Comparison of ENCODE assay signal across 8 cellular contexts in genomic region chr5:112921833-112922817, GRCh38. TPM values are rescaled to one million over a fixed set of nuclear protein-coding genes. Genes with fewer than 3 reads are reported as not detected.
DNase-seq lines count a peak whose midpoint lies in the region; ATAC-seq, FAIRE-seq and TF ChIP-seq lines count a peak whose summit lies in the region.

Gene REEP5, minus strand, starts transcription at chr5:112922227. Its CDS starts 37 bp downstream, at chr5:112922190.

- DNase-seq in A549 (ENCODE audit: low read depth in 1 of 2, low spot score in 1 of 2) (peak; percentile 74 to 81), NCI-H2171 (lab: John Stamatoyannopoulos, UW) (peak; percentile 69), WERI-Rb-1 (peak; percentile 81), breast epithelium (ENCODE audit: low spot score in 2 of 2) (peak; percentile 78 to 88), iPS-NIHi7 (ENCODE audit: extremely low spot score) (peak; percentile 96), spleen (peak; percentile 98)

- ATAC-seq in A549 (peak; percentile 89 to 91), HG03066 (IDR thresholded peaks at IDR 0.05; ENCODE audit: low read depth, unreplicated experiment) (peak; percentile 52)

- POLR2A ChIA-PET in A549 (lab: Yijun Ruan, JAX): interaction anchor here (0.5 to 2.7 kb wide), 5 partner anchors 36 to 61 kb away, joined by 3 to 18 read pairs (median 3); partner anchors contain the start of genes DCP2 and SRP19

- peak within 1 kb of the TSS; percentile 93 to 97 for H3K27ac ChIP-seq in A549
- H3K27ac ChIP-seq in WERI-Rb-1: peak within 1 kb of the TSS; percentile 90
- H3K27ac ChIP-seq in breast epithelium: peak within 1 kb of the TSS; percentile 98
- peak within 1 kb of the TSS; percentile 93 to 99 (median 97) for H3K27ac ChIP-seq in spleen

- peak; percentile 55 to 81; a peak in 4 of 5 replicates for TF ChIP-seq RAD21 in A549 (conservative IDR thresholded peaks at IDR 0.05 in 1 of 2, IDR thresholded peaks at IDR 0.05 in 1 of 2)

- H3K9me3 ChIP-seq in A549 (no peaks in the 10 kb centered on the region), WERI-Rb-1 (ENCODE audit: severe bottlenecking) (no peaks in the 10 kb centered on the region), breast epithelium (no peaks in the 10 kb centered on the region), spleen (no peaks in the 10 kb centered on the region)

- CTCF ChIA-PET in A549 (lab: Yijun Ruan, JAX): interaction anchor here (0.8 to 3.9 kb wide), 33 partner anchors 8 to 572 kb away, joined by 3 to 25 read pairs (median 4); partner anchors contain the start of gene SRP19

- intact Hi-C loops in breast epithelium (cut with DNase I; ENCODE audit: low total_unique reads): no loop called here
- intact Hi-C loops in spleen (cut with DNase I; ENCODE audit: low total_unique reads): loop anchor here (10.0 kb wide), 1 partner anchor 53 kb away; the partner anchor contains the start of gene DCP2

- WGBS in A549 (ENCODE audit: missing lambda C conversion rate): 4% methylated on average over 21 of the region's 80 CpGs
- WGBS in spleen, 5 donors: 1 to 2% (median 2%) methylated on average over 50 to 80 of the region's 80 CpGs

- no peaks in the 10 kb centered on the region for H3K27me3 ChIP-seq in WERI-Rb-1 (ENCODE audit: insufficient read depth, low read depth, severe bottlenecking)
- H3K27me3 ChIP-seq in breast epithelium: no peaks in the 10 kb centered on the region
- no peaks in the 10 kb centered on the region for H3K27me3 ChIP-seq in spleen (replicated peaks in 1 of 7)

- peak within 1 kb of the TSS; percentile 95 for H3K4me3 ChIP-seq in A549
- peak within 1 kb of the TSS; percentile 79 for H3K4me3 ChIP-seq in WERI-Rb-1 (ENCODE audit: low read depth, low read length)
- H3K4me3 ChIP-seq in breast epithelium: peak within 1 kb of the TSS; percentile 92 to 99 (median 95)
- H3K4me3 ChIP-seq in spleen: peak within 1 kb of the TSS; percentile 69 to 99 (median 95)

- H3K4me1 ChIP-seq in A549 (peaks cover 16% of the 10 kb centered on the region), breast epithelium (peaks cover 0 to 13% of the 10 kb centered on the region in 2 donors), spleen (peaks cover 23 to 91% (median 70%) of the 10 kb centered on the region in 6 donors)

- no peak for TF ChIP-seq EP300 in A549 (IDR thresholded peaks at IDR 0.05)

- peak; percentile 91 for TF ChIP-seq POLR2A in A549 (IDR thresholded peaks at IDR 0.05; ENCODE audit: low read length)
- TF ChIP-seq POLR2A in GM18526 (IDR thresholded peaks at IDR 0.05; ENCODE audit: extremely low read depth, insufficient read length): peak; percentile 91
- peak; percentile 85 for TF ChIP-seq POLR2A in breast epithelium (IDR thresholded peaks at IDR 0.05)
- peak in 2 of 3 donors; percentile 82 to 85 for TF ChIP-seq POLR2A in spleen (IDR thresholded peaks at IDR 0.05)

- peak within 1 kb of the TSS; percentile 89 for H3K4me2 ChIP-seq in A549

- H3K36me3 ChIP-seq in WERI-Rb-1 (peaks cover 38% of the 10 kb centered on the region), breast epithelium (no peaks in the 10 kb centered on the region), spleen (peaks cover 0 to 31% (median 11%) of the 10 kb centered on the region in 6 donors)

- FAIRE-seq in A549 (lab: Jason Lieb, UNC): no peak

- TF ChIP-seq CTCF in A549 (IDR thresholded peaks at IDR 0.05) (peak; percentile 90), WERI-Rb-1 (IDR thresholded peaks at IDR 0.05; ENCODE audit: low read depth, low read length) (peak; percentile 78), breast epithelium (IDR thresholded peaks at IDR 0.05) (peak in 2 of 3 donors; percentile 41 to 77), spleen (IDR thresholded peaks at IDR 0.05 in 8 of 11, conservative IDR thresholded peaks at IDR 0.05 in 3 of 11) (peak; percentile 55 to 96 (median 88))

TF ChIP-seq in A549, 52 proteins besides CTCF, POLR2A, EP300 and RAD21 (continues in another document):
- TF ChIP-seq E2F6 (IDR thresholded peaks at IDR 0.05; ENCODE audit: borderline replicate concordance, low read depth): no peak
- TF ChIP-seq ZFP36 (IDR thresholded peaks at IDR 0.05; ENCODE audit: borderline replicate concordance, partially characterized antibody): no peak
- TF ChIP-seq ESRRA (IDR thresholded peaks at IDR 0.05; ENCODE audit: borderline replicate concordance, low read length): no peak
- TF ChIP-seq TP53 (CRISPR knock-in tag; IDR thresholded peaks at IDR 0.05): no peak
- no peak for TF ChIP-seq RFX5 (IDR thresholded peaks at IDR 0.05)
- TF ChIP-seq PHF8 (IDR thresholded peaks at IDR 0.05; ENCODE audit: borderline replicate concordance, low read depth): peak; percentile 69; the same call in 1 of the 2 replicates
- 0 out of 2 replicates have a peak, but pooled peaks have one; percentile 50 for TF ChIP-seq HOXB5 (CRISPR knock-in tag; IDR thresholded peaks at IDR 0.05)
- TF ChIP-seq SMC3 (IDR thresholded peaks at IDR 0.05): peak; percentile 86
- no peak for TF ChIP-seq HDAC2 (IDR thresholded peaks at IDR 0.05)
- peak; percentile 59 to 60; a peak in 3 of 5 replicates for TF ChIP-seq JUN (IDR thresholded peaks at IDR 0.05)
- TF ChIP-seq FOSL2 (IDR thresholded peaks at IDR 0.05): no peak
- peak; percentile 32; the same call in 1 of the 2 replicates for TF ChIP-seq FOSL2 (CRISPR knock-in tag; IDR thresholded peaks at IDR 0.05)
- TF ChIP-seq, protein P1, sequence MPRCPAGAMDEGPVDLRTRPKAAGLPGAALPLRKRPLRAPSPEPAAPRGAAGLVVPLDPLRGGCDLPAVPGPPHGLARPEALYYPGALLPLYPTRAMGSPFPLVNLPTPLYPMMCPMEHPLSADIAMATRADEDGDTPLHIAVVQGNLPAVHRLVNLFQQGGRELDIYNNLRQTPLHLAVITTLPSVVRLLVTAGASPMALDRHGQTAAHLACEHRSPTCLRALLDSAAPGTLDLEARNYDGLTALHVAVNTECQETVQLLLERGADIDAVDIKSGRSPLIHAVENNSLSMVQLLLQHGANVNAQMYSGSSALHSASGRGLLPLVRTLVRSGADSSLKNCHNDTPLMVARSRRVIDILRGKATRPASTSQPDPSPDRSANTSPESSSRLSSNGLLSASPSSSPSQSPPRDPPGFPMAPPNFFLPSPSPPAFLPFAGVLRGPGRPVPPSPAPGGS (IDR thresholded peaks at IDR 0.05): peak; percentile 39; the same call in 1 of the 3 replicates
- TF ChIP-seq TFCP2L1 (CRISPR knock-in tag; IDR thresholded peaks at IDR 0.05): no peak
- TF ChIP-seq EHF (CRISPR knock-in tag; IDR thresholded peaks at IDR 0.05): no peak
- no peak for TF ChIP-seq SREBF2 (IDR thresholded peaks at IDR 0.05)
- TF ChIP-seq CBX2 (IDR thresholded peaks at IDR 0.05; ENCODE audit: borderline replicate concordance, low read depth): no peak
- TF ChIP-seq MYC (IDR thresholded peaks at IDR 0.05; ENCODE audit: borderline replicate concordance, low read length): no peak
- TF ChIP-seq, protein P2, sequence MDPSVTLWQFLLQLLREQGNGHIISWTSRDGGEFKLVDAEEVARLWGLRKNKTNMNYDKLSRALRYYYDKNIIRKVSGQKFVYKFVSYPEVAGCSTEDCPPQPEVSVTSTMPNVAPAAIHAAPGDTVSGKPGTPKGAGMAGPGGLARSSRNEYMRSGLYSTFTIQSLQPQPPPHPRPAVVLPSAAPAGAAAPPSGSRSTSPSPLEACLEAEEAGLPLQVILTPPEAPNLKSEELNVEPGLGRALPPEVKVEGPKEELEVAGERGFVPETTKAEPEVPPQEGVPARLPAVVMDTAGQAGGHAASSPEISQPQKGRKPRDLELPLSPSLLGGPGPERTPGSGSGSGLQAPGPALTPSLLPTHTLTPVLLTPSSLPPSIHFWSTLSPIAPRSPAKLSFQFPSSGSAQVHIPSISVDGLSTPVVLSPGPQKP (IDR thresholded peaks at IDR 0.05; ENCODE audit: low read depth, low read length): no peak
- no peak for TF ChIP-seq POLR2AphosphoS2 (conservative IDR thresholded peaks at IDR 0.05; ENCODE audit: low read length)
- TF ChIP-seq NFE2L2 (conservative IDR thresholded peaks at IDR 0.05; ENCODE audit: low read length): no peak
- no peak for TF ChIP-seq NR3C1 (IDR thresholded peaks at IDR 0.05)
- no peak for TF ChIP-seq BHLHE40 (IDR thresholded peaks at IDR 0.05; ENCODE audit: low read depth, low read length)

RNA-seq across cellular contexts. Expression of gene REEP5, which starts in this region (rescaled TPM):
- polyA plus RNA-seq in A549 (2011; rRNA removed) (164 and 208 TPM in 2 replicates), A549 (2017; fragmentation: RNase III; extraction: RNeasy Plus Mini Kit Qiagen cat#74134 plus additional on column Dnase treatment) (123 to 139 TPM (median 134 TPM) in 3 replicates), spleen (10 to 100 TPM; 25.3 to 39.2 (median 34.2) TPM)
- polyA plus RNA-seq in A549 (2012; cell fraction: cytosol; rRNA removed): 157 and 170 TPM in 2 replicates
- polyA plus RNA-seq in A549 (2012; cell fraction: nucleus; rRNA removed): 36.4 and 53.7 TPM in 2 replicates
- 195 and 198 TPM in 2 replicates for polyA minus RNA-seq in A549 (2011; rRNA and poly(A)+ RNA removed)
- total RNA-seq in breast epithelium (100 to 1,000 TPM in 2 of 3 donors, 10 to 100 TPM in 1; 96.4 to 177 (median 117) TPM), spleen (10 to 100 TPM; 56.1 to 84.8 (median 66.1) TPM)

Comparison
In these comparisons a context has a peak if more than half of its experiments do, and no peak if none do; other contexts are left out.
1. Peak in every context shown above with its lines: DNase-seq, ATAC-seq, H3K4me3 ChIP-seq and H3K27ac ChIP-seq.